In genomic region chr12:67517181-67517887, GRCh38 we compare ENCODE assay signal across 1 cellular context.
TF ChIP-seq lines count a peak whose summit lies in the region.

No MANE protein-coding gene starts in this region.

TF ChIP-seq in GM23338, 12 proteins besides CTCF, POLR2A, EP300 and RAD21 (continued from another document):
- no peak for TF ChIP-seq ETS1 (IDR thresholded peaks at IDR 0.05)
- no peak for TF ChIP-seq ZNF331 (CRISPR knock-in tag; IDR thresholded peaks at IDR 0.05; ENCODE audit: low read depth)
- TF ChIP-seq POLR2AphosphoS5 (IDR thresholded peaks at IDR 0.05; ENCODE audit: low read depth), result no peak
TF ChIP-seq in GM23338: peak in this region for 0.
